ENCODE assay signal across 10 cellular contexts in genomic region chr1:66564250-66564649, GRCh38. TPM values are rescaled to one million over a fixed set of nuclear protein-coding genes. Genes with fewer than 3 reads are reported as not detected.
DNase-seq lines count a peak whose midpoint lies in the region; TF ChIP-seq lines count a peak whose summit lies in the region.
"Had no signal": no experiment of that assay in that cellular context is flagged by ENCODE, and none has a peak within 500 bp of the region (broad histone marks: within the 10 kb centered on the region; RNA-seq: fewer than 3 reads in every experiment).

No MANE protein-coding gene starts in this region.

- H3K27me3 ChIP-seq in GM23248 (replicated peaks; ENCODE audit: insufficient read depth) = no peaks in the 10 kb centered on the region
- H3K27me3 ChIP-seq in SJCRH30 = no peaks in the 10 kb centered on the region
- H3K27me3 ChIP-seq in skeletal muscle tissue (ENCODE audit: control insufficient read depth in 3 of 3, insufficient read depth in 3 of 3, low read length in 3 of 3) = no peaks in the 10 kb centered on the region
- no peaks in the 10 kb centered on the region for H3K27me3 ChIP-seq in Caco-2 (replicated peaks; ENCODE audit: control insufficient read depth, insufficient read depth, low read length)
- no peaks in the 10 kb centered on the region for H3K27me3 ChIP-seq in A673 (replicated peaks; ENCODE audit: insufficient read depth, low read depth, low read length, poor library complexity)
- H3K27me3 ChIP-seq: dorsolateral prefrontal cortex had no signal

- CTCF ChIA-PET in Caco-2 (lab: Charles Lee) = no interaction called here
- CTCF ChIA-PET in A673 (lab: Charles Lee) = no interaction called here

- in situ Hi-C loops in GM23248 (cut with MboI) = no loop called here

- peak overlapping the region; percentile 88 for H3K4me2 ChIP-seq in GM23248 (ENCODE audit: unreplicated experiment)

- POLR2A ChIA-PET in Caco-2 (lab: Charles Lee) (no interaction called here), A673 (lab: Charles Lee; ENCODE audit: low non-redundant PET) (no interaction called here)

- no peak for TF ChIP-seq CTCF in fibroblast of pulmonary artery (IDR thresholded peaks at IDR 0.05; ENCODE audit: low read length, missing control alignments)
- TF ChIP-seq CTCF in Caco-2 (IDR thresholded peaks at IDR 0.05; ENCODE audit: insufficient read depth in 1 of 2, low read depth in 1 of 2, low read length in 1 of 2, severe bottlenecking in 1 of 2, unreplicated experiment in 1 of 2) = no peak
- TF ChIP-seq CTCF in A673 (conservative IDR thresholded peaks at IDR 0.05; ENCODE audit: low read depth, low read length) = no peak

- H3K4me1 Mint-ChIP-seq in Caco-2 (ENCODE audit: low read depth, unreplicated experiment) = no peaks in the 10 kb centered on the region
- H3K4me1 Mint-ChIP-seq: activated CD4-positive, alpha-beta T cell treated with anti-CD3 and anti-CD28 coated beads, Interleukin-2, amount 10 ng/mL, durations not matched to agents 7 days and 5 days had no signal

- H3K9ac ChIP-seq in GM23248 (peak overlapping the region; percentile 84), skeletal muscle tissue (ENCODE audit: low read depth in 1 of 3, low read length in 3 of 3) (no peak overlapping the region)

- H3K9me3 ChIP-seq in GM23248 (ENCODE audit: low read depth) (no peaks in the 10 kb centered on the region), SJCRH30 (replicated peaks) (no peaks in the 10 kb centered on the region), skeletal muscle tissue (ENCODE audit: control insufficient read depth in 3 of 3, low read length in 3 of 3) (no peaks in the 10 kb centered on the region), Caco-2 (no peaks in the 10 kb centered on the region), A673 (ENCODE audit: low read depth, low read length, poor library complexity, severe bottlenecking) (no peaks in the 10 kb centered on the region)

- no peaks in the 10 kb centered on the region for H4K20me1 ChIP-seq in GM23248 (ENCODE audit: insufficient read depth)

- no peaks in the 10 kb centered on the region for H3K36me3 ChIP-seq in GM23248 (ENCODE audit: low read depth)
- H3K36me3 ChIP-seq in SJCRH30 = no peaks in the 10 kb centered on the region
- no peaks in the 10 kb centered on the region for H3K36me3 ChIP-seq in skeletal muscle tissue (ENCODE audit: control insufficient read depth in 3 of 3, insufficient read depth in 3 of 3, low read length in 3 of 3)
- no peaks in the 10 kb centered on the region for H3K36me3 ChIP-seq in Caco-2 (ENCODE audit: control insufficient read depth, insufficient read depth, low read length)
- no peaks in the 10 kb centered on the region for H3K36me3 ChIP-seq in A673 (ENCODE audit: insufficient read depth, low read length, poor library complexity, severe bottlenecking)

- H3K4me3 ChIP-seq in GM23248 = peak overlapping the region; percentile 69
- no peak overlapping the region for H3K4me3 ChIP-seq in SJCRH30
- H3K4me3 ChIP-seq in fibroblast of pulmonary artery (replicated peaks; ENCODE audit: low read depth, low read length) = peak overlapping the region; percentile 21
- no peak overlapping the region for H3K4me3 ChIP-seq in skeletal muscle tissue (ENCODE audit: low read length in 3 of 3)
- no peak overlapping the region for H3K4me3 ChIP-seq in Caco-2 (ENCODE audit: low read depth, low read length)
- no peak overlapping the region for H3K4me3 ChIP-seq in A673 (ENCODE audit: low read depth, low read length, poor library complexity, severe bottlenecking)

- H3K27ac ChIP-seq in GM23248 (peak overlapping the region; percentile 96), SJCRH30 (peak overlapping the region; percentile 53), skeletal muscle tissue (ENCODE audit: low read depth, low read length) (peak overlapping the region; percentile 67), A673 (ENCODE audit: low read depth, low read length, poor library complexity, severe bottlenecking) (no peak overlapping the region)

- no peak overlapping the region for H3K4me3 Mint-ChIP-seq in Caco-2 (ENCODE audit: unreplicated experiment)
- H3K4me3 Mint-ChIP-seq: activated CD4-positive, alpha-beta T cell treated with anti-CD3 and anti-CD28 coated beads, Interleukin-2, amount 10 ng/mL, durations not matched to agents 7 days and 5 days had no signal

- DNase-seq in GM23248 (peak; percentile 97), SJCRH30 (peak; percentile 13 to 39), fibroblast of pulmonary artery (ENCODE audit: low read depth) (peak; percentile 99), Caco-2 (no peak), A673 (ENCODE audit: low spot score) (no peak)
- no peak for DNase-seq in activated effector memory CD4-positive, alpha-beta T cell treated with Interleukin-2 at 50 U/mL for 16 hours
- DNase-seq in stimulated activated naive CD4-positive, alpha-beta T cell treated with Interleukin-2 at 50 U/mL for 16 hours (lab: John Stamatoyannopoulos, UW) = no peak
- DNase-seq: activated CD4-positive, alpha-beta T cell treated with anti-CD3 and anti-CD28 coated beads, Interleukin-2, amount 10 ng/mL, durations not matched to agents 7 days and 5 days; dorsolateral prefrontal cortex had no signal

- H2AFZ ChIP-seq in GM23248 = no peak overlapping the region

- no peaks in the 10 kb centered on the region for H3K27me3 Mint-ChIP-seq in Caco-2 (ENCODE audit: insufficient read depth, unreplicated experiment)

- no peaks in the 10 kb centered on the region for H3K9me2 ChIP-seq in GM23248 (ENCODE audit: insufficient read depth)

- BruUV-seq in Caco-2 (replicated peaks; lab: Mats Ljungman, UMichigan) (no TSS peak), A673 (replicated peaks; lab: Mats Ljungman, UMichigan) (no TSS peak)

- WGBS in GM23248 (ENCODE audit: low coverage in 1 of 2, low lambda C conversion rate in 2 of 2, missing lambda C conversion rate in 2 of 2), 2 experiments = 0 to 1% methylated on average over 3 of the region's 3 CpGs

- H3F3A ChIP-seq in GM23248 (ENCODE audit: insufficient read depth) = peaks cover 40% of the 10 kb centered on the region

- intact Hi-C loops in Caco-2 (cut with micrococcal nuclease; ENCODE audit: unreplicated experiment) = no loop called here
- intact Hi-C loops in A673 (cut with micrococcal nuclease; ENCODE audit: unreplicated experiment) = no loop called here

- H3K27ac Mint-ChIP-seq in Caco-2 (ENCODE audit: unreplicated experiment) = no peak overlapping the region
- H3K27ac Mint-ChIP-seq: activated CD4-positive, alpha-beta T cell treated with anti-CD3 and anti-CD28 coated beads, Interleukin-2, amount 10 ng/mL, durations not matched to agents 7 days and 5 days had no signal

- peaks cover 41% of the 10 kb centered on the region for H3K4me1 ChIP-seq in GM23248 (ENCODE audit: insufficient read depth)
- H3K4me1 ChIP-seq in SJCRH30 = peaks cover 23% of the 10 kb centered on the region
- peaks cover 2 to 10% (median 7%) of the 10 kb centered on the region in 3 donors for H3K4me1 ChIP-seq in skeletal muscle tissue (ENCODE audit: control insufficient read depth in 3 of 3, insufficient read depth in 3 of 3, low read length in 3 of 3)
- H3K4me1 ChIP-seq in Caco-2 = no peaks in the 10 kb centered on the region
- no peaks in the 10 kb centered on the region for H3K4me1 ChIP-seq in A673 (ENCODE audit: insufficient read depth, low read length, poor library complexity, severe bottlenecking)

- H3K9me3 Mint-ChIP-seq in Caco-2 (ENCODE audit: unreplicated experiment) = no peaks in the 10 kb centered on the region
- H3K9me3 Mint-ChIP-seq: activated CD4-positive, alpha-beta T cell treated with anti-CD3 and anti-CD28 coated beads, Interleukin-2, amount 10 ng/mL, durations not matched to agents 7 days and 5 days had no signal

- peaks cover 6% of the 10 kb centered on the region; the same call in 1 of the 2 replicates for H3K79me2 ChIP-seq in GM23248 (ENCODE audit: insufficient read depth)

- no peaks in the 10 kb centered on the region for H3K36me3 Mint-ChIP-seq in Caco-2 (ENCODE audit: insufficient read depth, unreplicated experiment)

RNA-seq across cellular contexts. Expression of gene SGIP1, which starts 30.3 kb away (rescaled TPM):
- 2.1 and 4.0 TPM in 2 replicates for total RNA-seq in GM23248 (2014; rRNA removed; shearing (Covaris generic))
- 7.3 and 7.7 TPM in 2 replicates for polyA plus RNA-seq in GM23248 (2016; fragmentation: Nextera tagmentation; extraction: Ambion mirVana)
- total RNA-seq in SJCRH30 (2014; rRNA removed; shearing (Covaris generic)) = 0.05 and 0.18 TPM in 2 replicates
- total RNA-seq in skeletal muscle tissue (0.52 TPM), Caco-2 (2022) (not detected in 2 replicates), A673 (2021) (1.4 and 1.6 TPM in 2 replicates)
- total RNA-seq: activated CD4-positive, alpha-beta T cell treated with anti-CD3 and anti-CD28 coated beads, Interleukin-2, amount 10 ng/mL, durations not matched to agents 7 days and 5 days had no signal

Comparison
In these comparisons a context has a peak if more than half of its experiments do, and no peak if none do; other contexts are left out.
1. DNase-seq: peak in GM23248 (single experiment), SJCRH30 (2 of 2) and fibroblast of pulmonary artery (single experiment); none in Caco-2 (0 of 2), activated effector memory CD4-positive, alpha-beta T cell treated with Interleukin-2 at 50 U/mL for 16 hours (single experiment), A673 (single experiment) and stimulated activated naive CD4-positive, alpha-beta T cell treated with Interleukin-2 at 50 U/mL for 16 hours (single experiment).
2. H3K4me3 ChIP-seq: peak in GM23248 (single experiment) and fibroblast of pulmonary artery (single experiment); none in SJCRH30 (single experiment), skeletal muscle tissue (0 of 3), Caco-2 (single experiment) and A673 (single experiment).